7 cellular contexts compared by ENCODE assay signal in genomic region chr11:59144096-59144495, GRCh38. TPM values are rescaled to one million over a fixed set of nuclear protein-coding genes. Genes with fewer than 3 reads are reported as not detected.
DNase-seq lines count a peak whose midpoint lies in the region; ATAC-seq and TF ChIP-seq lines count a peak whose summit lies in the region.

No MANE protein-coding gene starts in this region.

- no peaks in the 10 kb centered on the region for H4K20me1 ChIP-seq in smooth muscle cell (ENCODE audit: low read depth)

- ATAC-seq in T-cell (replicated peaks in 1 of 4): no peak

- H3K4me2 ChIP-seq in smooth muscle cell: peak overlapping the region; percentile 88

- H3K4me1 ChIP-seq in smooth muscle cell (ENCODE audit: low read depth): peaks cover 8% of the 10 kb centered on the region

- H3K27ac ChIP-seq in smooth muscle cell (ENCODE audit: low read depth): peak overlapping the region; percentile 79

- peaks cover 21% of the 10 kb centered on the region; the same call in 1 of the 2 replicates for H3K36me3 Mint-ChIP-seq in HFFc6 (ENCODE audit: low read depth)
- peaks cover 22% of the 10 kb centered on the region for H3K36me3 Mint-ChIP-seq in T-cell

- POLR2A ChIA-PET in T-cell (lab: Charles Lee): no interaction called here

- H3K9me3 ChIP-seq in smooth muscle cell (replicated peaks; ENCODE audit: low read depth): no peaks in the 10 kb centered on the region

- peak overlapping the region; percentile 97 for H3K4me3 Mint-ChIP-seq in HFFc6
- H3K4me3 Mint-ChIP-seq in T-cell: peak overlapping the region; percentile 93 to 97 (median 97)

- CTCF ChIA-PET in T-cell (lab: Charles Lee): interaction anchor here (0.6 to 2.7 kb wide), 9 partner anchors 8 to 1500 kb away, joined by 3 to 29 read pairs (median 5); partner anchors contain the start of gene DTX4 (in 1 of the 2)

- H3K27ac Mint-ChIP-seq in HFFc6 (peak overlapping the region; percentile 98), T-cell (peak overlapping the region; percentile 92 to 95)

- no peak for DNase-seq in HFFc6
- no peak for DNase-seq in T-cell
- DNase-seq in fibroblast of pulmonary artery (ENCODE audit: low read depth): no peak
- no peak for DNase-seq in smooth muscle cell (lab: John Stamatoyannopoulos, UW; ENCODE audit: unreplicated experiment)
- DNase-seq in GF-D8 (lab: John Stamatoyannopoulos, UW): no peak
- no peak for DNase-seq in NCI-H446 treated with DMSO at 0.1 percent for 48 hours (lab: John Stamatoyannopoulos, UW)
- no peak for DNase-seq in activated CD8-positive, alpha-beta memory T cell treated with anti-CD3 and anti-CD28 coated beads, Interleukin-2, amount 50 U/mL, for 48 hours

- H3K36me3 ChIP-seq in smooth muscle cell (ENCODE audit: low read depth): no peaks in the 10 kb centered on the region

- TF ChIP-seq CTCF in HFFc6 (IDR thresholded peaks at IDR 0.05) (no peak), fibroblast of pulmonary artery (IDR thresholded peaks at IDR 0.05; ENCODE audit: low read length, missing control alignments) (no peak), smooth muscle cell (IDR thresholded peaks at IDR 0.05; ENCODE audit: borderline replicate concordance, insufficient read depth, poor library complexity, severe bottlenecking) (no peak)

- no peaks in the 10 kb centered on the region for H3K79me2 ChIP-seq in smooth muscle cell (ENCODE audit: low read depth)

- H3K9me3 Mint-ChIP-seq in HFFc6 (no peaks in the 10 kb centered on the region), T-cell (no peaks in the 10 kb centered on the region)

- WGBS in smooth muscle cell (ENCODE audit: low lambda C conversion rate): 93% methylated on average over 1 of the region's 1 CpG

- H3K27me3 ChIP-seq in smooth muscle cell (ENCODE audit: low read depth): no peaks in the 10 kb centered on the region

- H3K4me3 ChIP-seq in fibroblast of pulmonary artery (replicated peaks; ENCODE audit: low read depth, low read length) (peak overlapping the region; percentile 69), smooth muscle cell (peak overlapping the region; percentile 82)

- no peaks in the 10 kb centered on the region; the same call in 1 of the 2 replicates for H3K27me3 Mint-ChIP-seq in HFFc6 (ENCODE audit: insufficient read depth)
- no peaks in the 10 kb centered on the region for H3K27me3 Mint-ChIP-seq in T-cell

- H3K4me1 Mint-ChIP-seq in HFFc6 (ENCODE audit: low read depth): peaks cover 66% of the 10 kb centered on the region
- peaks cover 51 to 64% (median 52%) of the 10 kb centered on the region in 3 donors for H3K4me1 Mint-ChIP-seq in T-cell

- peaks cover 4% of the 10 kb centered on the region for H3F3A ChIP-seq in smooth muscle cell (ENCODE audit: low read depth)

- peak overlapping the region; percentile 71 for H2AFZ ChIP-seq in smooth muscle cell (ENCODE audit: low read depth)

- H3K9ac ChIP-seq in smooth muscle cell (ENCODE audit: low read depth): peak overlapping the region; percentile 30

RNA-seq across cellular contexts. Expression of gene FAM111A, which starts 1.4 kb away (rescaled TPM):
- total RNA-seq in HFFc6 (2021; fragmentation: NEBNext Ultra II Directional; extraction: Animal tissue kit (Norgen Biotek cat#: 25700)): 10 to 100 TPM; 28.7 to 56.6 (median 46.7) TPM
- total RNA-seq in T-cell (10 to 100 TPM; 75.9 to 90.2 (median 78.9) TPM), smooth muscle cell (14.3 and 36.8 TPM in 2 replicates)
- polyA plus RNA-seq in smooth muscle cell: 6.2 and 11.1 TPM in 2 replicates

RNA-seq across cellular contexts. Expression of gene DTX4, which starts 27.8 kb away (rescaled TPM):
- total RNA-seq in HFFc6 (2021; fragmentation: NEBNext Ultra II Directional; extraction: Animal tissue kit (Norgen Biotek cat#: 25700)): 1 to 10 TPM; 3.2 to 4.6 (median 4.1) TPM
- total RNA-seq in T-cell: 1 to 10 TPM in 4 of 5 donors, under 1 TPM in 1; 0.70 to 3.7 (median 2.1) TPM
- total RNA-seq in smooth muscle cell: 13.0 and 14.2 TPM in 2 replicates
- 10.2 and 14.1 TPM in 2 replicates for polyA plus RNA-seq in smooth muscle cell

RNA-seq across cellular contexts. Expression of gene FAM111B, which starts 37.1 kb away (rescaled TPM):
- 10 to 100 TPM in 5 of 6 experiments, 1 to 10 TPM in 1; 6.1 to 16.7 (median 13.5) TPM for total RNA-seq in HFFc6 (2021; fragmentation: NEBNext Ultra II Directional; extraction: Animal tissue kit (Norgen Biotek cat#: 25700))
- total RNA-seq in T-cell (1 to 10 TPM; 1.2 to 3.8 (median 1.3) TPM), smooth muscle cell (6.5 and 7.1 TPM in 2 replicates)
- 2.4 and 5.8 TPM in 2 replicates for polyA plus RNA-seq in smooth muscle cell

RNA-seq across cellular contexts. Expression of gene GLYATL1B, which starts 58.0 kb away (rescaled TPM):
- total RNA-seq in HFFc6 (2021; fragmentation: NEBNext Ultra II Directional; extraction: Animal tissue kit (Norgen Biotek cat#: 25700)): not detected
- total RNA-seq in T-cell: not detected
- not detected in 2 replicates for total RNA-seq in smooth muscle cell
- not detected in 2 replicates for polyA plus RNA-seq in smooth muscle cell
